ENCODE assay signal across 1 cellular context in the genomic region with DNA sequence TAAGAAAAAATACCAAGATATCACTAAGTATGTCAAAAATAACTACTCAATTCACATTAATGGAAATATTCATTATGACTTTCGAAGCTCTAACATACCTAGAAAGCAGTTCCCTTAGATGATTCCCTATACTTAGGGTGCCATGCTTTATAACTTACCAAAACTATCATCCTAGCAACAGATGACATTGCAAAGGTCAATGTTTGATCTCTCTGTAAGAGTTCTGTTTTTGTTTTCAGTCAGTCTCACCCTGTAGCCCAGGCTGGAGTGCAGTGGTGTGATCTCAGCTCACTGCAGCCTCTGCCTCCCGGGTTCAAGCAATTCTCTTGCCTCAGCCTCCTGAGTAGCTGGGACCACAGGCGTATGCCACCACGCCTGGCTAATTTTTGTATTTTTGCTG.
TF ChIP-seq lines count a peak whose summit lies in the region.

No MANE protein-coding gene starts in this region.

TF ChIP-seq in IMR-90, 13 proteins besides CTCF, POLR2A, EP300 and RAD21:
- TF ChIP-seq RFX5 (IDR thresholded peaks at IDR 0.05; ENCODE audit: low read depth, low read length): peak; percentile 68; the same call in 1 of the 2 replicates
